Comparison of ENCODE assay signal across 25 cellular contexts in the genomic region with DNA sequence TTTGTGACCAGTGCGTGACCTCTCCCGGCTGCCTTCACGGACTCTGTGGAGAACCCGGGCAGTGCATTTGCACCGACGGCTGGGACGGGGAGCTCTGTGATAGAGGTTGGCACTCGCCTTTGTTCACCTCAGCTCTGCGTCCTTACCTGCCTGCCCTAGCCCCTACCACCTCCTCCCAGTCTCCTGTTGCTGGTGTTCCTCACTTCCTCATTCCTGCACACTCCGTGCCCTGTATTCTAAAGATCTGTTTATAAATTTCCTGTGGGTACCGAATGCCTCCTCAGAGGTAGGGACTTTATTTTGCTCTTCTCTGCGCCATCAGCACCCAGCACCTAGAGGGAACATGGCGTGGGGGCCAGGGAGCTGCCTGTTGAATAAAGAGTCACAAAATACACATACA. TPM values are rescaled to one million over a fixed set of nuclear protein-coding genes. Genes with fewer than 3 reads are reported as not detected.
DNase-seq lines count a peak whose midpoint lies in the region; ATAC-seq, FAIRE-seq and TF ChIP-seq lines count a peak whose summit lies in the region.
"Had no signal": no experiment of that assay in that cellular context is flagged by ENCODE, and none has a peak within 500 bp of the region (broad histone marks: within the 10 kb centered on the region; RNA-seq: fewer than 3 reads in every experiment).

No MANE protein-coding gene starts in this region.

- peaks cover 3 to 23% of the 10 kb centered on the region in 2 experiments for H3K36me3 ChIP-seq in HepG2 (replicated peaks in 1 of 2; ENCODE audit: control insufficient read depth in 1 of 2, insufficient read depth in 2 of 2, low read length in 2 of 2)
- no peaks in the 10 kb centered on the region for H3K36me3 ChIP-seq in right lobe of liver
- no peaks in the 10 kb centered on the region for H3K36me3 ChIP-seq in ectodermal cell (ENCODE audit: control insufficient read depth, insufficient read depth, low read length)
- no peaks in the 10 kb centered on the region for H3K36me3 ChIP-seq in neural cell (ENCODE audit: insufficient read depth, low read length)
- no peaks in the 10 kb centered on the region for H3K36me3 ChIP-seq in SK-N-SH (replicated peaks in 1 of 2; ENCODE audit: control insufficient read depth in 1 of 2, insufficient read depth in 2 of 2, low read length in 1 of 2)
- H3K36me3 ChIP-seq in brain microvascular endothelial cell (replicated peaks) = no peaks in the 10 kb centered on the region
- H3K36me3 ChIP-seq: HAP-1 had no signal

- H3K4me1 ChIP-seq in HepG2 (ENCODE audit: insufficient read depth, low read length) = peaks cover 44% of the 10 kb centered on the region
- H3K4me1 ChIP-seq in right lobe of liver = no peaks in the 10 kb centered on the region
- peaks cover 50% of the 10 kb centered on the region for H3K4me1 ChIP-seq in ectodermal cell (ENCODE audit: control insufficient read depth, insufficient read depth, low read length)
- peaks cover 0 to 81% of the 10 kb centered on the region in 2 experiments; a peak in 1 of 4 replicates for H3K4me1 ChIP-seq in SK-N-SH (ENCODE audit: control insufficient read depth in 1 of 2, insufficient read depth in 2 of 2, low read depth in 1 of 2, low read length in 1 of 2)
- H3K4me1 ChIP-seq: HAP-1 had no signal

- POLR2A ChIA-PET in HepG2 (lab: Yijun Ruan, JAX) = interaction anchor here (0.7 kb wide), 1 partner anchor 93 kb away, joined by 3 read pairs; no protein-coding TSS in a partner anchor
- POLR2A ChIA-PET in SK-N-SH (lab: Yijun Ruan, JAX) = interaction anchor here (0.7 to 7.8 kb wide), 23 partner anchors 8 to 312 kb away, joined by 3 to 103 read pairs (median 4); no protein-coding TSS in a partner anchor

- TF ChIP-seq POLR2A in HepG2 (IDR thresholded peaks at IDR 0.05; ENCODE audit: insufficient read depth in 1 of 2, low read depth in 2 of 2, low read length in 2 of 2) (no peak), right lobe of liver (IDR thresholded peaks at IDR 0.05) (no peak)

- H3K9me3 ChIP-seq in HepG2 (ENCODE audit: low read length) = no peaks in the 10 kb centered on the region
- H3K9me3 ChIP-seq in right lobe of liver = no peaks in the 10 kb centered on the region
- H3K9me3 ChIP-seq in ectodermal cell (ENCODE audit: control insufficient read depth, low read length) = no peaks in the 10 kb centered on the region
- no peaks in the 10 kb centered on the region for H3K9me3 ChIP-seq in neural cell (ENCODE audit: low read length)
- H3K9me3 ChIP-seq in SK-N-SH = no peaks in the 10 kb centered on the region
- H3K9me3 ChIP-seq: HAP-1 had no signal

- in situ Hi-C loops in HepG2 (cut with HindIII; ENCODE audit: extremely low pct_ligation_motif_present, low pct_unique_long_range_greater_than_20kb) (no loop called here), brain microvascular endothelial cell (cut with HindIII; ENCODE audit: low pct_ligation_motif_present, low sequenced_read_pairs) (no loop called here)

- ATAC-seq in HepG2 (no peak), right lobe of liver (no peak)
- ATAC-seq: GM12878 had no signal

- CTCF ChIA-PET in HepG2 (lab: Yijun Ruan, JAX; ENCODE audit: low intra/inter-chr PET ratio, low total read pairs) = no interaction called here
- CTCF ChIA-PET in SK-N-SH (lab: Yijun Ruan, JAX) = interaction anchor here (0.6 to 4.3 kb wide), 8 partner anchors 44 to 345 kb away, joined by 3 to 16 read pairs (median 6); no protein-coding TSS in a partner anchor

- FAIRE-seq in HepG2 (lab: Jason Lieb, UNC) (no peak), HTR-8/SVneo (lab: Jason Lieb, UNC) (no peak)
- FAIRE-seq: A204.1, GM12878 had no signal

- H3F3A ChIP-seq in neural cell (ENCODE audit: insufficient read depth, low read length, poor library complexity, severe bottlenecking) (no peaks in the 10 kb centered on the region), SK-N-SH (replicated peaks; ENCODE audit: insufficient read depth) (no peaks in the 10 kb centered on the region)

- TF ChIP-seq EP300 in HepG2 (IDR thresholded peaks at IDR 0.05; ENCODE audit: low read depth in 2 of 2, low read length in 2 of 2) (no peak), HepG2 (CRISPR knock-in tag; IDR thresholded peaks at IDR 0.05; ENCODE audit: borderline replicate concordance) (no peak), neural cell (conservative IDR thresholded peaks at IDR 0.05; ENCODE audit: poor library complexity, severe bottlenecking) (no peak), SK-N-SH (IDR thresholded peaks at IDR 0.05; ENCODE audit: borderline replicate concordance in 1 of 2, low read depth in 1 of 2, low read length in 1 of 2) (no peak)

- H3K27ac ChIP-seq in HepG2 (ENCODE audit: extremely low read length, insufficient read depth, low read length) = no peak overlapping the region
- no peak overlapping the region for H3K27ac ChIP-seq in right lobe of liver
- H3K27ac ChIP-seq in ectodermal cell (ENCODE audit: insufficient read depth, low read depth, low read length, poor library complexity, severe bottlenecking) = no peak overlapping the region
- no peak overlapping the region for H3K27ac ChIP-seq in neural cell (ENCODE audit: low read length)
- H3K27ac ChIP-seq in SK-N-SH (ENCODE audit: low read depth in 2 of 2, low read length in 1 of 2) = peak overlapping the region in 1 of 2 experiments; percentile 91; a peak in 2 of 4 replicates
- no peak overlapping the region for H3K27ac ChIP-seq in brain microvascular endothelial cell
- H3K27ac ChIP-seq: GM23248, HL-60, PC-9, SK-N-MC had no signal

- BruUV-seq in HepG2 (replicated peaks; lab: Mats Ljungman, UMichigan) = no TSS peak

- peaks cover 22% of the 10 kb centered on the region for H3K79me2 ChIP-seq in HepG2 (ENCODE audit: insufficient read depth, low read length)
- H3K79me2 ChIP-seq in neural cell (replicated peaks; ENCODE audit: insufficient read depth, low read length) = peaks cover 48% of the 10 kb centered on the region
- H3K79me2 ChIP-seq in SK-N-SH (ENCODE audit: insufficient read depth) = no peaks in the 10 kb centered on the region

- 95% methylated on average over 13 of the region's 13 CpGs for WGBS in HepG2 (ENCODE audit: low lambda C conversion rate)
- 59% methylated on average over 5 of the region's 13 CpGs for WGBS in right lobe of liver (ENCODE audit: insufficient coverage, low coverage, low lambda C conversion rate, missing lambda C conversion rate)
- WGBS in ectodermal cell, 2 experiments = 86 to 89% methylated on average over 13 of the region's 13 CpGs
- 65% methylated on average over 13 of the region's 13 CpGs for WGBS in SK-N-SH (ENCODE audit: low lambda C conversion rate)

- H3K27me3 ChIP-seq in HepG2 (ENCODE audit: control insufficient read depth in 1 of 2, insufficient read depth in 2 of 2, low read length in 2 of 2) = peaks cover 0 to 2% of the 10 kb centered on the region in 2 experiments; a peak in 2 of 5 replicates
- H3K27me3 ChIP-seq in right lobe of liver = no peaks in the 10 kb centered on the region
- H3K27me3 ChIP-seq in ectodermal cell (ENCODE audit: control insufficient read depth, insufficient read depth, low read length, poor library complexity, severe bottlenecking) = peaks cover 31% of the 10 kb centered on the region
- H3K27me3 ChIP-seq in neural cell (ENCODE audit: insufficient read depth, low read depth, low read length) = no peaks in the 10 kb centered on the region
- H3K27me3 ChIP-seq in SK-N-SH (ENCODE audit: insufficient read depth) = peaks cover 23% of the 10 kb centered on the region; the same call in 1 of the 2 replicates
- H3K27me3 ChIP-seq in brain microvascular endothelial cell (replicated peaks) = peaks cover 39% of the 10 kb centered on the region

- TF ChIP-seq CTCF in HepG2 (CRISPR knock-in tag; IDR thresholded peaks at IDR 0.05) = no peak
- TF ChIP-seq CTCF in right lobe of liver (IDR thresholded peaks at IDR 0.05) = no peak
- TF ChIP-seq CTCF in neural cell (IDR thresholded peaks at IDR 0.05; ENCODE audit: poor library complexity, severe bottlenecking) = no peak
- no peak for TF ChIP-seq CTCF in SK-N-SH (IDR thresholded peaks at IDR 0.05)
- TF ChIP-seq CTCF in brain microvascular endothelial cell (IDR thresholded peaks at IDR 0.05; ENCODE audit: low read depth, low read length, missing control alignments) = no peak

- H4K20me1 ChIP-seq in HepG2 (ENCODE audit: insufficient read depth, low read length) = no peaks in the 10 kb centered on the region
- H4K20me1 ChIP-seq in neural cell (ENCODE audit: insufficient read depth) = no peaks in the 10 kb centered on the region
- H4K20me1 ChIP-seq in SK-N-SH (ENCODE audit: insufficient read depth) = no peaks in the 10 kb centered on the region

- H3K4me2 ChIP-seq in HepG2 (ENCODE audit: low read depth, low read length) (peak overlapping the region; percentile 25), neural cell (ENCODE audit: low read length) (peak overlapping the region; percentile 19), SK-N-SH (no peak overlapping the region)
- H3K4me2 ChIP-seq: PC-9 had no signal

- DNase-seq in HepG2 (ENCODE audit: low spot score) (no peak), right lobe of liver (no peak), SK-N-SH (no peak), brain microvascular endothelial cell (no peak), HTR-8/SVneo (ENCODE audit: insufficient read length, low spot score) (no peak)
- no peak for DNase-seq in NK-92 treated with Interleukin-12 subunit alpha and Interleukin-12 subunit beta, amount 100 ng/mL, for 24 hours (lab: John Stamatoyannopoulos, UW)
- DNase-seq: CD4-positive, CD25-positive, alpha-beta regulatory T cell; DND-41; GM23248; NCI-H1694; NCI-H2081; NCI-H2171 treated with DMSO at 0.1 percent for 48 hours; NCI-H524 treated with DMSO at 0.1 percent for 48 hours; PC-9; RPMI8226; SHP77 treated with DMSO at 0.1 percent for 48 hours had no signal

- H3K9ac ChIP-seq in HepG2 (ENCODE audit: insufficient read depth, low read depth, low read length) (no peak overlapping the region), neural cell (ENCODE audit: low read length) (peak overlapping the region; percentile 29), SK-N-SH (no peak overlapping the region)
- H3K9ac ChIP-seq: GM23248 had no signal

- H3K9me2 ChIP-seq in neural cell (ENCODE audit: insufficient read depth, low read length) (no peaks in the 10 kb centered on the region), SK-N-SH (no peaks in the 10 kb centered on the region)

- intact Hi-C loops in HepG2 (cut with micrococcal nuclease; ENCODE audit: unreplicated experiment) = no loop called here
- intact Hi-C loops in right lobe of liver (cut with DNase I) = no loop called here

- TF ChIP-seq RAD21 in HepG2 (CRISPR knock-in tag; IDR thresholded peaks at IDR 0.05) (no peak), neural cell (conservative IDR thresholded peaks at IDR 0.05) (no peak), SK-N-SH (IDR thresholded peaks at IDR 0.05; ENCODE audit: low read length) (no peak)

- no peak overlapping the region for H2AFZ ChIP-seq in HepG2 (ENCODE audit: low read length)
- H2AFZ ChIP-seq in neural cell (ENCODE audit: low read depth, low read length) = no peak overlapping the region
- H2AFZ ChIP-seq in SK-N-SH (ENCODE audit: low read depth) = no peak overlapping the region
- H2AFZ ChIP-seq: GM23248, PC-9 had no signal

- H3K4me3 ChIP-seq in HepG2 (replicated peaks in 1 of 3; ENCODE audit: insufficient read depth in 1 of 3, low read depth in 2 of 3, low read length in 3 of 3) = peak overlapping the region in 1 of 3 experiments; percentile 37; a peak in 1 of 6 replicates
- no peak overlapping the region for H3K4me3 ChIP-seq in right lobe of liver
- H3K4me3 ChIP-seq in ectodermal cell (ENCODE audit: insufficient read depth, low read depth, low read length) = peak overlapping the region; percentile 16
- H3K4me3 ChIP-seq in neural cell (ENCODE audit: low read length) = peak overlapping the region; percentile 47
- peak overlapping the region in 1 of 2 experiments; percentile 58; a peak in 1 of 4 replicates for H3K4me3 ChIP-seq in SK-N-SH (ENCODE audit: low read depth in 2 of 2, low read length in 1 of 2)
- H3K4me3 ChIP-seq in brain microvascular endothelial cell (ENCODE audit: low read depth, low read length) = no peak overlapping the region
- H3K4me3 ChIP-seq: GM12878, GM23248, HAP-1, PC-9, SK-N-MC had no signal

RNA-seq across cellular contexts. Expression of gene DLK1, which starts 2.3 kb away (rescaled TPM):
- total RNA-seq in HepG2 (2016; rRNA removed; fragmentation: Illumina TruSeq; extraction: Trizol) (48.2 and 95.5 TPM in 2 replicates), right lobe of liver (10 to 100 TPM in 1 of 6 experiments, 1 to 10 TPM in 2, not detected in 3; 1.7 to 13.4 (median 3.8) TPM)
- total RNA-seq in HepG2 (2016; cell fraction: cytosol; rRNA removed; fragmentation: Illumina TruSeq; extraction: Trizol; ENCODE audit: low read depth) = 20.1 and 21.5 TPM in 2 replicates
- total RNA-seq in HepG2 (2016; cell fraction: insoluble cytoplasmic fraction; rRNA removed; fragmentation: Illumina TruSeq; extraction: Trizol) = 42.8 and 103 TPM in 2 replicates
- total RNA-seq in HepG2 (2016; cell fraction: membrane; rRNA removed; fragmentation: Illumina TruSeq; extraction: Trizol) = 36.0 and 50.6 TPM in 2 replicates
- 89.0 and 105 TPM in 2 replicates for total RNA-seq in HepG2 (2016; cell fraction: nucleus; rRNA removed; fragmentation: Illumina TruSeq; extraction: Trizol)
- polyA plus RNA-seq in HepG2 (2011; rRNA removed) (312 and 395 TPM in 2 replicates), neural cell (6.8 and 14.8 TPM in 2 replicates), SK-N-SH (2012; rRNA removed) (1.2 and 1.7 TPM in 2 replicates)
- polyA plus RNA-seq in HepG2 (2011; cell fraction: cytosol; rRNA removed) = 265 and 361 TPM in 2 replicates
- 341 and 399 TPM in 2 replicates for polyA plus RNA-seq in HepG2 (2011; cell fraction: nucleus; rRNA removed)
- polyA plus RNA-seq in HepG2 (2012) = 757 and 768 TPM in 2 replicates
- 47.2 and 71.3 TPM in 2 replicates for polyA plus RNA-seq in HepG2 (2016; cell fraction: cytosol; fragmentation: Illumina TruSeq; extraction: Trizol; ENCODE audit: low read depth)
- 105 and 121 TPM in 2 replicates for polyA plus RNA-seq in HepG2 (2016; cell fraction: insoluble cytoplasmic fraction; fragmentation: Illumina TruSeq; extraction: Trizol; ENCODE audit: low read depth)
- polyA plus RNA-seq in HepG2 (2016; cell fraction: membrane; fragmentation: Illumina TruSeq; extraction: Trizol; ENCODE audit: low read depth) = 59.9 and 79.2 TPM in 2 replicates
- polyA plus RNA-seq in HepG2 (2016; cell fraction: nucleus; fragmentation: Illumina TruSeq; extraction: Trizol; ENCODE audit: insufficient read depth, low read depth) = 324 and 361 TPM in 2 replicates
- polyA minus RNA-seq in HepG2 (2011; rRNA and poly(A)+ RNA removed; ENCODE audit: low replicate concordance) = 0.49 and 99.7 TPM in 2 replicates
- polyA minus RNA-seq in HepG2 (2011; cell fraction: cytosol; rRNA and poly(A)+ RNA removed) = 86.7 and 119 TPM in 2 replicates
- polyA minus RNA-seq in HepG2 (2011; cell fraction: nucleus; rRNA and poly(A)+ RNA removed) = 18.8 and 31.0 TPM in 2 replicates
- polyA plus RNA-seq in ectodermal cell (2013, experiment 1 of 4) = 548 TPM
- 459 TPM for polyA plus RNA-seq in ectodermal cell (2013, experiment 2 of 4)
- 389 TPM for polyA plus RNA-seq in ectodermal cell (2013, experiment 3 of 4)
- 392 TPM for polyA plus RNA-seq in ectodermal cell (2013, experiment 4 of 4)
- 5.1 and 9.8 TPM in 2 replicates for polyA minus RNA-seq in neural cell
- polyA plus RNA-seq in SK-N-SH (2012; cell fraction: cytosol; rRNA removed) = 1.7 and 2.8 TPM in 2 replicates
- polyA plus RNA-seq in SK-N-SH (2012; cell fraction: nucleus; rRNA removed) = 0.73 and 0.87 TPM in 2 replicates
- total RNA-seq: CD4-positive, CD25-positive, alpha-beta regulatory T cell; GM23248; HT-29; PC-9 had no signal
- polyA plus RNA-seq: BJ; CD4-positive, CD25-positive, alpha-beta regulatory T cell; GM12878; GM23248 had no signal

Comparison
In these comparisons a context has a peak if more than half of its experiments do, and no peak if none do; other contexts are left out.
1. H3K4me3 ChIP-seq: peak in ectodermal cell (single experiment) and neural cell (single experiment); none in right lobe of liver (0 of 3) and brain microvascular endothelial cell (single experiment).